20 cellular contexts compared by ENCODE assay signal in the genomic region with DNA sequence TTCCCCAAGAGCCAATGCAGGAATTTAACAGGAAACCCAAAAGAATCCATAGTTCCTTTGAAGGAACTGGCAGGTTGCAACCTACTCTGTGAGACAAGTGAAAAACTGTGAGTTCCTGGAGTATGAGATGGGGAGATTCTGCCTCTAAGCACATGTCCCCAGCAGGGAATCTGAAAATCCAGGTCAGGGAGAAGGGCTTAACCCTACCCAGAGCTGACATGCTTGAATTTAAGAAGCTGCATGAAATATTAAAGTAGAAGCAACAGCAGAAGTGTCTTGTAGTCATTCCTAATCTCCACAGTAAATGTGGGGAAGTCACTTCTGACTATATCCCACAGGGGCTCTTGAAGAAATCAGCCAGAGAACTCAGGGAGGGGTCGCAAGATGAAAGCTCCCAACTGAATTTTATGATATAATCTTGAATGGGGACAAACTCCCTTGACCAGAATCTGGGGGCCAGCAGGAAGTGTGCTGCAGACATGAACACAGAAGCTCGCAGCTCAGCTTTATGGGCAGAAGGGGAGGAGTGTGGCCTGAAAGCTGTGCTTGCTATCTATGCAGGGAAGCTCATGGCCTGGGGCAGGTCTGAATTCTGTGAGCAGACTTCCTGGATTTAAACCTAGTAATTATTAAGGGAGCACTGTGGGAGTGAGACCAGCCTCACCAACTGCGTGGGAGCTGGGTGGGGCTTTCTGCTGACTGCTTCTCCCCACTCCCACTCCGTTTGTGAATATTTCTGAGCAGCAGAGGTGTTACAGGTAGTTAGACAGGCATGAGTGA.
DNase-seq lines count a peak whose midpoint lies in the region; ATAC-seq, FAIRE-seq and TF ChIP-seq lines count a peak whose summit lies in the region.
"Had no signal": no experiment of that assay in that cellular context is flagged by ENCODE, and none has a peak within 500 bp of the region (broad histone marks: within the 10 kb centered on the region; RNA-seq: fewer than 3 reads in every experiment).

No MANE protein-coding gene starts in this region.

- no peak for TF ChIP-seq POLR2A in K562 (conservative IDR thresholded peaks at IDR 0.05)

- H3K27ac ChIP-seq in K562 (ENCODE audit: extremely low read depth, low read depth, low read length) (peak overlapping the region; percentile 52), mesodermal cell (ENCODE audit: low read depth, low read length, severe bottlenecking) (peak overlapping the region; percentile 55)
- H3K27ac ChIP-seq: GM23248, neutrophil, sigmoid colon had no signal

- intact Hi-C loops in K562 (cut with micrococcal nuclease) = no loop called here

- H3K4me3 Mint-ChIP-seq in immature natural killer cell = no peak overlapping the region
- H3K4me3 Mint-ChIP-seq: memory B cell had no signal

- peaks cover 0 to 2% (median 0%) of the 10 kb centered on the region in 3 donors for H3K27me3 Mint-ChIP-seq in immature natural killer cell (ENCODE audit: low read depth in 3 of 3)
- H3K27me3 Mint-ChIP-seq: memory B cell had no signal

- no peaks in the 10 kb centered on the region for H3F3A ChIP-seq in Loucy (ENCODE audit: low read depth)

- CTCF ChIA-PET in K562 (lab: Yijun Ruan, JAX; ENCODE audit: low intra/inter-chr PET ratio) = interaction anchor here (0.6 kb wide), 1 partner anchor 541 kb away, joined by 4 read pairs; no protein-coding TSS in a partner anchor

- no TSS peak for BruUV-seq in K562 (replicated peaks; lab: Mats Ljungman, UMichigan)

- no peak for TF ChIP-seq CTCF in Loucy (conservative IDR thresholded peaks at IDR 0.05; ENCODE audit: low read length)
- TF ChIP-seq CTCF in K562 (IDR thresholded peaks at IDR 0.05 in 2 of 3, conservative IDR thresholded peaks at IDR 0.05 in 1 of 3; ENCODE audit: insufficient read depth in 2 of 3, low read depth in 1 of 3, low read length in 3 of 3) = no peak

- ATAC-seq in K562 = peak; percentile 70; the same call in 2 of the 3 replicates

- H3K27me3 ChIP-seq in Loucy (ENCODE audit: insufficient read depth, low read length, poor library complexity, severe bottlenecking) (no peaks in the 10 kb centered on the region), K562 (ENCODE audit: control insufficient read depth in 2 of 2, insufficient read depth in 2 of 2, low read length in 2 of 2) (no peaks in the 10 kb centered on the region)
- H3K27me3 ChIP-seq: MG63, neutrophil, sigmoid colon had no signal

- H3K9me3 ChIP-seq in Loucy (ENCODE audit: insufficient read depth, low read depth, low read length) (no peaks in the 10 kb centered on the region), K562 (replicated peaks; ENCODE audit: control insufficient read depth, insufficient read depth, low read depth, low read length) (no peaks in the 10 kb centered on the region), mesodermal cell (ENCODE audit: control insufficient read depth, low read length) (no peaks in the 10 kb centered on the region)
- H3K9me3 ChIP-seq: MG63, neutrophil, sigmoid colon had no signal

- WGBS in K562 (ENCODE audit: insufficient coverage, low coverage, missing lambda C conversion rate) = 6% methylated on average over 4 of the region's 4 CpGs
- WGBS in mesodermal cell (ENCODE audit: insufficient coverage in 2 of 2), 2 experiments = 75 to 80% methylated on average over 1 to 2 of the region's 4 CpGs

- no peaks in the 10 kb centered on the region for H3K36me3 Mint-ChIP-seq in immature natural killer cell
- H3K36me3 Mint-ChIP-seq: memory B cell had no signal

- no peaks in the 10 kb centered on the region for H3K9me2 ChIP-seq in Loucy (replicated peaks; ENCODE audit: low read depth, low read length)

- H3K4me1 Mint-ChIP-seq in immature natural killer cell = no peaks in the 10 kb centered on the region

- in situ Hi-C loops in K562 (cut with MboI) = loop anchor here (25.0 kb wide), 1 partner anchor 294 kb away; no protein-coding TSS in a partner anchor

- no peak overlapping the region for H3K27ac Mint-ChIP-seq in immature natural killer cell
- H3K27ac Mint-ChIP-seq: memory B cell had no signal

- TF ChIP-seq RAD21 in K562 (CRISPR knock-in tag; conservative IDR thresholded peaks at IDR 0.05 in 1 of 2, IDR thresholded peaks at IDR 0.05 in 1 of 2) = no peak

- H2AFZ ChIP-seq in Loucy (ENCODE audit: low read length) = peak overlapping the region; percentile 55
- H2AFZ ChIP-seq in K562 (ENCODE audit: low read depth, low read length) = 0 out of 2 replicates have a peak overlapping the region, but pooled peaks have one; percentile 24
- H2AFZ ChIP-seq: GM23248 had no signal

- DNase-seq in EH (ENCODE audit: low read depth) (peak; percentile 3), K562 (ENCODE audit: extremely low read depth in 1 of 4, low spot score in 3 of 4) (peak in 1 of 4 experiments; percentile 42), immature natural killer cell (no peak), KG1 (lab: John Stamatoyannopoulos, UW) (no peak), mesenteric fat pad (ENCODE audit: low spot score) (no peak)
- DNase-seq in activated CD4-positive, alpha-beta T cell treated with anti-CD3 and anti-CD28 coated beads, Interleukin-2, amount 50 U/mL, for 1 hour = no peak
- DNase-seq: activated CD4-positive, alpha-beta T cell treated with anti-CD3 and anti-CD28 coated beads for 4 hours; activated CD8-positive, alpha-beta memory T cell treated with anti-CD3 and anti-CD28 coated beads, Interleukin-2, amount 50 U/mL, for 4 hours; activated naive CD4-positive, alpha-beta T cell; GM23248; MG63; NCI-H2171 treated with DMSO at 0.1 percent for 48 hours; sigmoid colon; stimulated activated CD4-positive, alpha-beta T cell treated with anti-CD3 and anti-CD28 coated beads, Interleukin-2, amount 100 ng/mL, for 48 hours; substantia nigra had no signal

- H3K4me1 ChIP-seq in Loucy (ENCODE audit: insufficient read depth, low read length, poor library complexity, severe bottlenecking) = no peaks in the 10 kb centered on the region
- H3K4me1 ChIP-seq in K562 (replicated peaks in 1 of 2; ENCODE audit: control insufficient read depth in 2 of 2, insufficient read depth in 2 of 2, low read length in 2 of 2) = no peaks in the 10 kb centered on the region; a peak in 1 of 5 replicates
- peaks cover 24% of the 10 kb centered on the region for H3K4me1 ChIP-seq in mesodermal cell (ENCODE audit: control insufficient read depth, insufficient read depth, low read length, poor library complexity, severe bottlenecking)
- H3K4me1 ChIP-seq: sigmoid colon had no signal

- H3K36me3 ChIP-seq in Loucy (ENCODE audit: insufficient read depth, low read length) = no peaks in the 10 kb centered on the region
- no peaks in the 10 kb centered on the region for H3K36me3 ChIP-seq in K562 (ENCODE audit: control insufficient read depth, insufficient read depth, low read length)
- no peaks in the 10 kb centered on the region for H3K36me3 ChIP-seq in mesodermal cell (ENCODE audit: control insufficient read depth, insufficient read depth, low read length)
- H3K36me3 ChIP-seq: MG63, neutrophil, sigmoid colon had no signal

- H3K9me1 ChIP-seq in K562 (ENCODE audit: control insufficient read depth, insufficient read depth, low read length) = no peaks in the 10 kb centered on the region

- no peak for TF ChIP-seq EP300 in K562 (IDR thresholded peaks at IDR 0.05; ENCODE audit: low read length)

- FAIRE-seq in K562 (lab: Jason Lieb, UNC) = no peak
- FAIRE-seq: GM12891 had no signal

- H3K9ac ChIP-seq in Loucy (ENCODE audit: low read depth, low read length, poor library complexity, severe bottlenecking) (no peak overlapping the region), K562 (ENCODE audit: insufficient read depth in 1 of 2, low read depth in 2 of 2, low read length in 2 of 2) (no peak overlapping the region)
- H3K9ac ChIP-seq: GM23248 had no signal

- H3K4me2 ChIP-seq in Loucy (ENCODE audit: low read depth, low read length, poor library complexity, severe bottlenecking) = no peak overlapping the region
- H3K4me2 ChIP-seq in K562 (ENCODE audit: insufficient read depth, low read length) = no peak overlapping the region

- H3K9me3 Mint-ChIP-seq in immature natural killer cell = peaks cover 0 to 7% (median 1%) of the 10 kb centered on the region in 6 donors

- H3K4me3 ChIP-seq in Loucy (ENCODE audit: low read length, poor library complexity, severe bottlenecking) (no peak overlapping the region), K562 (no peak overlapping the region), mesodermal cell (ENCODE audit: extremely low read depth, insufficient read depth, low read length, poor library complexity, severe bottlenecking) (no peak overlapping the region)
- H3K4me3 ChIP-seq: GM23248, MG63, sigmoid colon had no signal

- POLR2A ChIA-PET in K562 (lab: Yijun Ruan, JAX) = interaction anchor here (0.8 kb wide), 1 partner anchor 237 kb away, joined by 3 read pairs; no protein-coding TSS in a partner anchor

- H3K79me2 ChIP-seq in Loucy (ENCODE audit: insufficient read depth, low read length) = no peaks in the 10 kb centered on the region
- H3K79me2 ChIP-seq in K562 (ENCODE audit: control insufficient read depth, insufficient read depth, low read length) = no peaks in the 10 kb centered on the region

- no peaks in the 10 kb centered on the region for H4K20me1 ChIP-seq in Loucy (ENCODE audit: insufficient read depth, low read length, poor library complexity, severe bottlenecking)
- H4K20me1 ChIP-seq in K562 (replicated peaks; ENCODE audit: control insufficient read depth, insufficient read depth, low read length) = no peaks in the 10 kb centered on the region

TF ChIP-seq in K562, 482 proteins besides CTCF, POLR2A, EP300 and RAD21:
- TF ChIP-seq KAT2B (IDR thresholded peaks at IDR 0.05; ENCODE audit: low read depth, low read length) (no peak), ZNF184 (CRISPR knock-in tag; IDR thresholded peaks at IDR 0.05) (no peak), ZNF561 (CRISPR knock-in tag; conservative IDR thresholded peaks at IDR 0.05) (no peak), JUND (IDR thresholded peaks at IDR 0.05; ENCODE audit: borderline replicate concordance, low read depth, low read length) (no peak), JUND (tag; IDR thresholded peaks at IDR 0.05; ENCODE audit: borderline replicate concordance, low read depth, low read length) (no peak), HNRNPLL (IDR thresholded peaks at IDR 0.05; ENCODE audit: low read depth, low read length, poor library complexity, severe bottlenecking) (no peak)
